ENCODE assay signal across 31 cellular contexts in genomic region chr16:62720651-62721050, GRCh38.
A peak's percentile ranks its signal among the peaks of the same experiment; 100 is the strongest.
DNase-seq lines count a peak whose midpoint lies in the region; ATAC-seq, FAIRE-seq and TF ChIP-seq lines count a peak whose summit lies in the region.
"Had no signal": no experiment of that assay in that cellular context is flagged by ENCODE, and none has a peak within 500 bp of the region (broad histone marks: within the 10 kb centered on the region; RNA-seq: fewer than 3 reads in every experiment).

No MANE protein-coding gene starts in this region.

- H3K27ac ChIP-seq in HepG2 (ENCODE audit: extremely low read length, insufficient read depth, low read length) (no peak overlapping the region), right lobe of liver (no peak overlapping the region)
- H3K27ac ChIP-seq: 22Rv1; A549; BLaER1; BLaER1 treated with 17β-estradiol and CSF1 and Interleukin-3, amounts not matched to agents 10 nM and 100 nM; C4-2B had no signal

- WGBS in HepG2 (ENCODE audit: low lambda C conversion rate), result 4% methylated on average over 5 of the region's 5 CpGs
- 66% methylated on average over 5 of the region's 5 CpGs for WGBS in right lobe of liver (ENCODE audit: insufficient coverage, low coverage, low lambda C conversion rate, missing lambda C conversion rate)

- intact Hi-C loops in HepG2 (cut with micrococcal nuclease; ENCODE audit: unreplicated experiment), result no loop called here
- intact Hi-C loops in right lobe of liver (cut with DNase I), result no loop called here

- H3K9me3 ChIP-seq in HepG2 (ENCODE audit: low read length) (peaks cover 89% of the 10 kb centered on the region), right lobe of liver (no peaks in the 10 kb centered on the region)
- H3K9me3 ChIP-seq: A549, BE2C, Caco-2 had no signal

- H3K27me3 ChIP-seq in HepG2 (ENCODE audit: control insufficient read depth in 1 of 2, insufficient read depth in 2 of 2, low read length in 2 of 2) (no peaks in the 10 kb centered on the region), right lobe of liver (no peaks in the 10 kb centered on the region)
- H3K27me3 ChIP-seq: BE2C; BLaER1; BLaER1 treated with 17β-estradiol and CSF1 and Interleukin-3, amounts not matched to agents 10 nM and 100 nM had no signal

- in situ Hi-C loops in HepG2 (cut with HindIII; ENCODE audit: extremely low pct_ligation_motif_present, low pct_unique_long_range_greater_than_20kb), result no loop called here

- no peak overlapping the region for H3K4me2 ChIP-seq in HepG2 (ENCODE audit: low read depth, low read length)
- H3K4me2 ChIP-seq: A549; BLaER1; BLaER1 treated with 17β-estradiol and CSF1 and Interleukin-3, amounts not matched to agents 10 nM and 100 nM had no signal

- TF ChIP-seq EP300 in HepG2 (IDR thresholded peaks at IDR 0.05; ENCODE audit: low read depth in 2 of 2, low read length in 2 of 2) (no peak), HepG2 (CRISPR knock-in tag; IDR thresholded peaks at IDR 0.05; ENCODE audit: borderline replicate concordance) (no peak)

- no peaks in the 10 kb centered on the region for H4K20me1 ChIP-seq in HepG2 (ENCODE audit: insufficient read depth, low read length)
- H4K20me1 ChIP-seq: BLaER1; BLaER1 treated with 17β-estradiol and CSF1 and Interleukin-3, amounts not matched to agents 10 nM and 100 nM had no signal

- CTCF ChIA-PET in HepG2 (lab: Yijun Ruan, JAX; ENCODE audit: low intra/inter-chr PET ratio, low total read pairs), result no interaction called here
- CTCF ChIA-PET in HEK293T (lab: Yijun Ruan, JAX), result no interaction called here

- no peak overlapping the region for H3K4me3 ChIP-seq in HepG2 (replicated peaks in 1 of 3; ENCODE audit: insufficient read depth in 1 of 3, low read depth in 2 of 3, low read length in 3 of 3)
- H3K4me3 ChIP-seq in right lobe of liver, result no peak overlapping the region
- H3K4me3 ChIP-seq: A549; BLaER1; BLaER1 treated with 17β-estradiol and CSF1 and Interleukin-3, amounts not matched to agents 10 nM and 100 nM had no signal

- no peak overlapping the region for H2AFZ ChIP-seq in HepG2 (ENCODE audit: low read length)

- POLR2A ChIA-PET in HepG2 (lab: Yijun Ruan, JAX) (no interaction called here), HEK293T (lab: Yijun Ruan, JAX) (no interaction called here)

- ATAC-seq in HepG2 (no peak), right lobe of liver (no peak)
- ATAC-seq: A549; CD8-positive, alpha-beta T cell had no signal

- H3K36me3 ChIP-seq in HepG2 (replicated peaks in 1 of 2; ENCODE audit: control insufficient read depth in 1 of 2, insufficient read depth in 2 of 2, low read length in 2 of 2) (no peaks in the 10 kb centered on the region), right lobe of liver (no peaks in the 10 kb centered on the region)
- H3K36me3 ChIP-seq: BE2C; BLaER1; BLaER1 treated with 17β-estradiol and CSF1 and Interleukin-3, amounts not matched to agents 10 nM and 100 nM had no signal

- no peak for TF ChIP-seq CTCF in HepG2 (CRISPR knock-in tag; IDR thresholded peaks at IDR 0.05)
- no peak for TF ChIP-seq CTCF in right lobe of liver (IDR thresholded peaks at IDR 0.05)

- TF ChIP-seq POLR2A in HepG2 (IDR thresholded peaks at IDR 0.05; ENCODE audit: insufficient read depth in 1 of 2, low read depth in 2 of 2, low read length in 2 of 2) (no peak), right lobe of liver (IDR thresholded peaks at IDR 0.05) (no peak)

- BruUV-seq in HepG2 (replicated peaks; lab: Mats Ljungman, UMichigan), result no TSS peak

- DNase-seq in HepG2 (ENCODE audit: low spot score) (no peak), right lobe of liver (no peak), HEK293T (ENCODE audit: extremely low spot score) (no peak), NCI-H748 treated with DMSO at 0.1 percent for 48 hours (lab: John Stamatoyannopoulos, UW) (no peak)
- DNase-seq: 8988T; ACHN; AML-193; BE2C; C1 segment of cervical spinal cord; Caco-2; Calu3; CD4-positive, alpha-beta memory T cell; CD4-positive, alpha-beta T cell; CD4-positive, CD25-positive, alpha-beta regulatory T cell; CD8-positive, alpha-beta memory T cell; CD8-positive, alpha-beta T cell; COR-L47; DMS 273 treated with DMSO at 0.1 percent for 48 hours; DMS153; DMS53; DMS79; DMS79 treated with DMSO at 0.1 percent for 48 hours; DND-41; EL had no signal

- H3K4me1 ChIP-seq in HepG2 (ENCODE audit: insufficient read depth, low read length), result no peaks in the 10 kb centered on the region
- H3K4me1 ChIP-seq in right lobe of liver, result no peaks in the 10 kb centered on the region
- H3K4me1 ChIP-seq: A549; BE2C; BLaER1; BLaER1 treated with 17β-estradiol and CSF1 and Interleukin-3, amounts not matched to agents 10 nM and 100 nM; Caco-2 had no signal

- H3K79me2 ChIP-seq in HepG2 (ENCODE audit: insufficient read depth, low read length), result no peaks in the 10 kb centered on the region

- no peak for TF ChIP-seq RAD21 in HepG2 (CRISPR knock-in tag; IDR thresholded peaks at IDR 0.05)

- no peak for FAIRE-seq in HepG2 (lab: Jason Lieb, UNC)
- FAIRE-seq: A204.1, A549, D721Med had no signal

- no peak overlapping the region for H3K9ac ChIP-seq in HepG2 (ENCODE audit: insufficient read depth, low read depth, low read length)
- H3K9ac ChIP-seq: BLaER1; BLaER1 treated with 17β-estradiol and CSF1 and Interleukin-3, amounts not matched to agents 10 nM and 100 nM had no signal

TF ChIP-seq in HepG2, 621 proteins besides CTCF, POLR2A, EP300 and RAD21 (continues in another document):
- TF ChIP-seq SIX4 (CRISPR knock-in tag; IDR thresholded peaks at IDR 0.05) (no peak), ZMYM4 (CRISPR knock-in tag; IDR thresholded peaks at IDR 0.05) (no peak), ZNF44 (CRISPR knock-in tag; IDR thresholded peaks at IDR 0.05) (no peak), ZFP82 (CRISPR knock-in tag; IDR thresholded peaks at IDR 0.05; ENCODE audit: borderline replicate concordance) (no peak)

TF ChIP-seq in HEK293T, 16 proteins besides CTCF, POLR2A, EP300 and RAD21:
- TF ChIP-seq ELF4 (IDR thresholded peaks at IDR 0.05) (peak; percentile 63; the same call in 1 of the 2 replicates), SP1 (IDR thresholded peaks at IDR 0.05) (no peak)
